ENCODE assay signal across 19 cellular contexts in the genomic region with DNA sequence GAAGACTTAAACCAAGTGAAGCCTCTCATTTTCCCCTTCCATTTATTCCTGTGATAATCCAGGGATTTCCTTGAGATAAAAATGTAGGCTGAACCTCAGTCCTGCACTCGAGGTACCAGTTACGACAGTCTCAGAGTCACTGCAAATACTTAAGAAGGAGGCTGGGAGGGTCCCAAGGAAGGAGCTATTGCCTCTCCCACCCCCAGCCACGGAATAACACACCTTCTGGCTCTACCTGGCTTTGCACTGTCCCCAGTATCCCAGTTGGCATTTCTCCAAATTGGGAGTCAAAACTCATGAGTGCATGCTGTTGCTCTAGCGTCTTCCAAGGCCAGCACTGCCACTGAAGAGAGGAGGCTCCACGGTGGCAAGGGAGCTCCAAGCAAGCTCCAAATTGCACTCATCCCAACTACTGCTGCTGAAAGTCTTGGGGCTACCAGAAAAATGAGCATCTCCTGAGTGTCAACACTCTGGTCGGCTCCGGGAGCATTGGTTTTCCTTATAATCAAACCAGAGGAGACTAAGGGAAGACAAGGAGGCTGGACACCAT. TPM values are rescaled to one million over a fixed set of nuclear protein-coding genes. Genes with fewer than 3 reads are reported as not detected.
"Had no signal": no experiment of that assay in that cellular context is flagged by ENCODE, and none has a peak within 500 bp of the region (broad histone marks: within the 10 kb centered on the region; RNA-seq: fewer than 3 reads in every experiment).

No MANE protein-coding gene starts in this region.

- H3K9me3 ChIP-seq: gastroesophageal sphincter, left ventricle myocardium inferior, neutrophil, thyroid gland had no signal

- H3K4me3 Mint-ChIP-seq: activated B cell treated with CpG ODN at 0.5 μM for 24 hours; activated CD4-positive, alpha-beta T cell treated with anti-CD3 and anti-CD28 coated beads, Interleukin-2, amount 10 ng/mL, durations not matched to agents 7 days and 5 days; activated naive CD4-positive, alpha-beta T cell treated with anti-CD3 and anti-CD28 coated beads for 36 hours; activated T-helper 17 cell treated with anti-CD3 and anti-CD28 coated beads, Interleukin-2, amount 50 U/mL, for 72 hours; T-helper 1 cell treated with Interleukin-12 subunit alpha and Interleukin-12 subunit beta and Interleukin-4 antibody, amounts not matched to agents 30 μg/mL and 1 μg/mL, for 36 hours had no signal

- ATAC-seq: activated T-helper 17 cell treated with anti-CD3 and anti-CD28 coated beads, Interleukin-2, amount 50 U/mL, for 72 hours; gastroesophageal sphincter; right cardiac atrium had no signal

- H3K4me1 Mint-ChIP-seq: activated B cell treated with CpG ODN at 0.5 μM for 24 hours; activated CD4-positive, alpha-beta T cell treated with anti-CD3 and anti-CD28 coated beads, Interleukin-2, amount 10 ng/mL, durations not matched to agents 7 days and 5 days; activated T-helper 17 cell treated with anti-CD3 and anti-CD28 coated beads, Interleukin-2, amount 50 U/mL, for 72 hours had no signal

- H3K27ac ChIP-seq: coronary artery, gastroesophageal sphincter, left ventricle myocardium inferior, neutrophil, thyroid gland had no signal

- H3K9me3 Mint-ChIP-seq: activated B cell treated with CpG ODN at 0.5 μM for 24 hours; activated CD4-positive, alpha-beta T cell treated with anti-CD3 and anti-CD28 coated beads, Interleukin-2, amount 10 ng/mL, durations not matched to agents 7 days and 5 days; activated naive CD4-positive, alpha-beta T cell treated with anti-CD3 and anti-CD28 coated beads for 36 hours; activated T-helper 17 cell treated with anti-CD3 and anti-CD28 coated beads, Interleukin-2, amount 50 U/mL, for 72 hours; T-helper 1 cell treated with Interleukin-12 subunit alpha and Interleukin-12 subunit beta and Interleukin-4 antibody, amounts not matched to agents 30 μg/mL and 1 μg/mL, for 36 hours had no signal

- DNase-seq: activated B cell treated with CpG ODN at 0.5 μM for 24 hours; activated CD4-positive, alpha-beta T cell treated with anti-CD3 and anti-CD28 coated beads, Interleukin-2, amount 10 ng/mL, durations not matched to agents 7 days and 5 days; activated CD8-positive, alpha-beta memory T cell treated with anti-CD3 and anti-CD28 coated beads for 24 hours; activated naive CD4-positive, alpha-beta T cell treated with anti-CD3 and anti-CD28 coated beads for 36 hours; central memory CD4-positive, alpha-beta T cell; effector memory CD4-positive, alpha-beta T cell; kidney; left ventricle myocardium inferior; right cardiac atrium had no signal

- H3K36me3 ChIP-seq: gastroesophageal sphincter, left ventricle myocardium inferior, neutrophil, thyroid gland had no signal

- H3K27ac Mint-ChIP-seq: activated B cell treated with CpG ODN at 0.5 μM for 24 hours; activated CD4-positive, alpha-beta T cell treated with anti-CD3 and anti-CD28 coated beads, Interleukin-2, amount 10 ng/mL, durations not matched to agents 7 days and 5 days; activated naive CD4-positive, alpha-beta T cell treated with anti-CD3 and anti-CD28 coated beads for 36 hours; activated T-helper 17 cell treated with anti-CD3 and anti-CD28 coated beads, Interleukin-2, amount 50 U/mL, for 72 hours; T-helper 1 cell treated with Interleukin-12 subunit alpha and Interleukin-12 subunit beta and Interleukin-4 antibody, amounts not matched to agents 30 μg/mL and 1 μg/mL, for 36 hours had no signal

- H3K4me3 ChIP-seq: coronary artery, gastroesophageal sphincter, left ventricle myocardium inferior, smooth muscle cell, thyroid gland had no signal

RNA-seq across cellular contexts. Expression of gene SCTR, which starts 1.6 kb away (rescaled TPM):
- total RNA-seq: activated B cell treated with CpG ODN at 0.5 μM for 24 hours; activated CD4-positive, alpha-beta T cell treated with anti-CD3 and anti-CD28 coated beads, Interleukin-2, amount 10 ng/mL, durations not matched to agents 7 days and 5 days; activated naive CD4-positive, alpha-beta T cell treated with anti-CD3 and anti-CD28 coated beads for 36 hours; activated T-helper 17 cell treated with anti-CD3 and anti-CD28 coated beads, Interleukin-2, amount 50 U/mL, for 72 hours; astrocyte; myocyte; posterior vena cava; smooth muscle cell; thyroid gland had no signal

RNA-seq across cellular contexts. Expression of gene CFAP221, which starts 21.6 kb away (rescaled TPM):
- total RNA-seq: activated B cell treated with CpG ODN at 0.5 μM for 24 hours; activated CD4-positive, alpha-beta T cell treated with anti-CD3 and anti-CD28 coated beads, Interleukin-2, amount 10 ng/mL, durations not matched to agents 7 days and 5 days; activated naive CD4-positive, alpha-beta T cell treated with anti-CD3 and anti-CD28 coated beads for 36 hours; activated T-helper 17 cell treated with anti-CD3 and anti-CD28 coated beads, Interleukin-2, amount 50 U/mL, for 72 hours; myocyte had no signal
